ENCODE assay signal across 15 cellular contexts in genomic region chr9:69214939-69215338, GRCh38. TPM values are rescaled to one million over a fixed set of nuclear protein-coding genes. Genes with fewer than 3 reads are reported as not detected.
A peak's percentile ranks its signal among the peaks of the same experiment; 100 is the strongest.
DNase-seq lines count a peak whose midpoint lies in the region; ATAC-seq and TF ChIP-seq lines count a peak whose summit lies in the region.
"Had no signal": no experiment of that assay in that cellular context is flagged by ENCODE, and none has a peak within 500 bp of the region (broad histone marks: within the 10 kb centered on the region; RNA-seq: fewer than 3 reads in every experiment).

No MANE protein-coding gene starts in this region.

- H3K27me3 ChIP-seq in left ventricle myocardium inferior (ENCODE audit: low read depth) (no peaks in the 10 kb centered on the region), liver (ENCODE audit: control insufficient read depth in 4 of 4, insufficient read depth in 4 of 4, low read length in 3 of 4) (no peaks in the 10 kb centered on the region), testis (no peaks in the 10 kb centered on the region)

- TF ChIP-seq CTCF in left ventricle myocardium inferior (IDR thresholded peaks at IDR 0.05; ENCODE audit: borderline replicate concordance) (no peak), liver (IDR thresholded peaks at IDR 0.05; ENCODE audit: low read depth, low read length, missing input control) (no peak), testis (IDR thresholded peaks at IDR 0.05) (no peak), natural killer cell (IDR thresholded peaks at IDR 0.05) (no peak)

- WGBS in liver, result 38% methylated on average over 4 of the region's 4 CpGs
- 47 to 54% methylated on average over 4 of the region's 4 CpGs for WGBS in testis, 2 donors

- H3K4me3 Mint-ChIP-seq in natural killer cell, result no peak overlapping the region
- H3K4me3 Mint-ChIP-seq: B cell; CD4-positive, alpha-beta T cell; H9 had no signal

- H3K4me3 ChIP-seq in left ventricle myocardium inferior (no peak overlapping the region), liver (ENCODE audit: low read depth in 1 of 3, low read length in 3 of 3) (no peak overlapping the region), testis (no peak overlapping the region)
- H3K4me3 ChIP-seq: GM12878 had no signal

- TF ChIP-seq POLR2A in testis (IDR thresholded peaks at IDR 0.05), result no peak

- intact Hi-C loops in left ventricle myocardium inferior (cut with micrococcal nuclease), result no loop called here
- intact Hi-C loops in left cardiac atrium (cut with DNase I), result no loop called here
- intact Hi-C loops in testis (cut with DNase I; ENCODE audit: low total_unique reads), result no loop called here
- intact Hi-C loops in natural killer cell (cut with micrococcal nuclease), result no loop called here

- no peaks in the 10 kb centered on the region for H3K9me3 Mint-ChIP-seq in natural killer cell
- H3K9me3 Mint-ChIP-seq: CD4-positive, alpha-beta T cell; H9 had no signal

- ATAC-seq in left cardiac atrium, result no peak
- no peak for ATAC-seq in natural killer cell
- ATAC-seq: GM12878 had no signal

- H3K4me1 ChIP-seq in left ventricle myocardium inferior (peaks cover 61% of the 10 kb centered on the region), liver (ENCODE audit: control insufficient read depth in 4 of 4, insufficient read depth in 4 of 4, low read length in 3 of 4) (peaks cover 10 to 36% (median 24%) of the 10 kb centered on the region in 4 donors), testis (peaks cover 29% of the 10 kb centered on the region)

- no peaks in the 10 kb centered on the region for H3K9me3 ChIP-seq in left ventricle myocardium inferior (replicated peaks)
- no peaks in the 10 kb centered on the region for H3K9me3 ChIP-seq in liver (ENCODE audit: control insufficient read depth in 4 of 4, low read length in 3 of 4)
- H3K9me3 ChIP-seq in testis, result no peaks in the 10 kb centered on the region

- peak; percentile 24 to 29 for TF ChIP-seq RAD21 in liver (IDR thresholded peaks at IDR 0.05)

- no peak overlapping the region for H3K9ac ChIP-seq in liver (ENCODE audit: low read depth in 1 of 2, low read length in 2 of 2)

- no peaks in the 10 kb centered on the region for H3K36me3 Mint-ChIP-seq in natural killer cell

- H3K4me1 Mint-ChIP-seq in natural killer cell, result no peaks in the 10 kb centered on the region
- H3K4me1 Mint-ChIP-seq: B cell had no signal

- H3K27ac ChIP-seq in left ventricle myocardium inferior (replicated peaks), result peak overlapping the region; percentile 83
- peak overlapping the region in 1 of 2 donors; percentile 42 for H3K27ac ChIP-seq in liver (ENCODE audit: low read depth in 1 of 2, low read length in 2 of 2)
- peak overlapping the region; percentile 69 to 81 for H3K27ac ChIP-seq in testis

- DNase-seq in left ventricle myocardium inferior (no peak), left cardiac atrium (no peak), dedifferentiated amniotic fluid mesenchymal stem cell (ENCODE audit: extremely low spot score) (peak; percentile 1), testis (no peak), NCI-H1436 treated with DMSO at 0.1 percent for 48 hours (lab: John Stamatoyannopoulos, UW) (no peak), natural killer cell (no peak)
- DNase-seq in activated CD4-positive, alpha-beta T cell treated with anti-CD3 and anti-CD28 coated beads, Interleukin-2, amount 50 U/mL, for 1 hour, result no peak
- DNase-seq: C1 segment of cervical spinal cord; CD4-positive, alpha-beta T cell; DMS79; GOT3; H9 had no signal

- peaks cover 30% of the 10 kb centered on the region for H3K36me3 ChIP-seq in left ventricle myocardium inferior
- peaks cover 2 to 30% (median 20%) of the 10 kb centered on the region in 4 donors for H3K36me3 ChIP-seq in liver (ENCODE audit: control insufficient read depth in 4 of 4, insufficient read depth in 3 of 4, low read depth in 1 of 4, low read length in 3 of 4)
- H3K36me3 ChIP-seq in testis (ENCODE audit: low read depth, missing control alignments), result no peaks in the 10 kb centered on the region

- no peak overlapping the region for H3K27ac Mint-ChIP-seq in natural killer cell
- H3K27ac Mint-ChIP-seq: B cell; CD4-positive, alpha-beta T cell; H9 had no signal

- no peaks in the 10 kb centered on the region for H3K27me3 Mint-ChIP-seq in natural killer cell (ENCODE audit: low read depth in 2 of 2)
- H3K27me3 Mint-ChIP-seq: B cell; CD4-positive, alpha-beta T cell had no signal

TF ChIP-seq in liver, 16 proteins besides CTCF, POLR2A, EP300 and RAD21:
- peak; percentile 80 for TF ChIP-seq SP1 (IDR thresholded peaks at IDR 0.05)
- peak; percentile 32 to 72 for TF ChIP-seq RXRA (IDR thresholded peaks at IDR 0.05)
- TF ChIP-seq ATF3 (IDR thresholded peaks at IDR 0.05), result no peak
- TF ChIP-seq REST (IDR thresholded peaks at IDR 0.05), result peak; percentile 34
- TF ChIP-seq TAF1 (conservative IDR thresholded peaks at IDR 0.05), result no peak
- TF ChIP-seq JUND (IDR thresholded peaks at IDR 0.05), result peak in 1 of 2 donors; percentile 48
- TF ChIP-seq HNF4G (IDR thresholded peaks at IDR 0.05), result peak; percentile 17
- peak; percentile 48 for TF ChIP-seq MAX (IDR thresholded peaks at IDR 0.05)
- peak; percentile 90 for TF ChIP-seq FOXA2 (IDR thresholded peaks at IDR 0.05)
- no peak for TF ChIP-seq NR2F2 (IDR thresholded peaks at IDR 0.05)
- TF ChIP-seq EGR1 (IDR thresholded peaks at IDR 0.05; ENCODE audit: low read depth in 2 of 2), result peak in 1 of 2 donors; percentile 30
- peak; percentile 89 for TF ChIP-seq YY1 (IDR thresholded peaks at IDR 0.05)
- peak; percentile 75 to 85 for TF ChIP-seq HNF4A (conservative IDR thresholded peaks at IDR 0.05)
- TF ChIP-seq GABPA (IDR thresholded peaks at IDR 0.05 in 1 of 2, conservative IDR thresholded peaks at IDR 0.05 in 1 of 2), result no peak
- peak; percentile 67 for TF ChIP-seq ZBTB33 (IDR thresholded peaks at IDR 0.05)
- TF ChIP-seq FOXA1 (IDR thresholded peaks at IDR 0.05), result peak; percentile 85

RNA-seq across cellular contexts. Expression of gene TJP2, which starts 40.9 kb away (rescaled TPM):
- 130 TPM for total RNA-seq in left ventricle myocardium inferior
- 10 to 100 TPM; 46.2 to 51.6 TPM for total RNA-seq in left cardiac atrium
- 10 to 100 TPM; 40.9 to 74.0 TPM for total RNA-seq in liver
- polyA plus RNA-seq in liver, result 10 to 100 TPM; 23.2 to 24.3 TPM
- total RNA-seq in testis, result 100 to 1,000 TPM; 148 to 168 TPM
- 108 TPM for polyA plus RNA-seq in testis (ENCODE audit: insufficient read depth, low read depth, low replicate concordance)
- 1 to 10 TPM; 6.8 to 10.0 (median 9.6) TPM for total RNA-seq in natural killer cell
